Comparison of ENCODE assay signal across 13 cellular contexts in genomic region chr15:77830041-77830440, GRCh38.
A peak's percentile ranks its signal among the peaks of the same experiment; 100 is the strongest.
DNase-seq lines count a peak whose midpoint lies in the region; ATAC-seq and TF ChIP-seq lines count a peak whose summit lies in the region.
"Had no signal": no experiment of that assay in that cellular context is flagged by ENCODE, and none has a peak within 500 bp of the region (broad histone marks: within the 10 kb centered on the region; RNA-seq: fewer than 3 reads in every experiment).

No MANE protein-coding gene starts in this region.

- no peak overlapping the region for H2BK15ac ChIP-seq in mesenchymal stem cell (ENCODE audit: low read depth, poor library complexity, severe bottlenecking)

- WGBS in mammary epithelial cell (ENCODE audit: low coverage, missing lambda C conversion rate): 74% methylated on average over 5 of the region's 5 CpGs
- WGBS in mesenchymal stem cell: 4% methylated on average over 4 of the region's 5 CpGs
- 25 to 30% methylated on average over 5 of the region's 5 CpGs for WGBS in tibial nerve, 2 donors

- TF ChIP-seq POLR2A in tibial nerve (IDR thresholded peaks at IDR 0.05): no peak

- no peaks in the 10 kb centered on the region for H3K36me3 ChIP-seq in mammary epithelial cell (ENCODE audit: insufficient read depth, low read length)
- H3K36me3 ChIP-seq in mesenchymal stem cell (ENCODE audit: control insufficient read depth in 1 of 2, insufficient read depth in 2 of 2, low read depth in 1 of 2, low read length in 2 of 2): no peaks in the 10 kb centered on the region
- no peaks in the 10 kb centered on the region for H3K36me3 ChIP-seq in tibial nerve

- no peaks in the 10 kb centered on the region for H3K4me1 ChIP-seq in mammary epithelial cell (ENCODE audit: insufficient read depth, low read length)
- peaks cover 5% of the 10 kb centered on the region for H3K4me1 ChIP-seq in mesenchymal stem cell (ENCODE audit: control insufficient read depth, insufficient read depth, low read depth, low read length)
- H3K4me1 ChIP-seq in tibial nerve: no peaks in the 10 kb centered on the region

- no peak overlapping the region for H2BK12ac ChIP-seq in mesenchymal stem cell (ENCODE audit: low read length in 2 of 2)

- intact Hi-C loops in mammary epithelial cell (cut with micrococcal nuclease): no loop called here

- H2AK5ac ChIP-seq in mesenchymal stem cell (ENCODE audit: low read length, severe bottlenecking): no peak overlapping the region

- H3K4me2 ChIP-seq in mammary epithelial cell (ENCODE audit: insufficient read depth, low read depth, low read length) (no peak overlapping the region), mesenchymal stem cell (ENCODE audit: low read length, poor library complexity, severe bottlenecking) (no peak overlapping the region)

- H4K20me1 ChIP-seq in mammary epithelial cell (ENCODE audit: insufficient read depth, low read length): no peaks in the 10 kb centered on the region

- H3K14ac ChIP-seq in mesenchymal stem cell (ENCODE audit: low read length in 2 of 2): no peak overlapping the region

- H3K27ac ChIP-seq in mammary epithelial cell (ENCODE audit: insufficient read depth, low read depth, low read length) (no peak overlapping the region), mesenchymal stem cell (ENCODE audit: low read length, poor library complexity, severe bottlenecking) (no peak overlapping the region), tibial nerve (no peak overlapping the region)
- H3K27ac ChIP-seq: skin epidermis had no signal

- no peak overlapping the region for H2BK5ac ChIP-seq in mesenchymal stem cell (ENCODE audit: low read depth, low read length, poor library complexity, severe bottlenecking)

- no peak for TF ChIP-seq EP300 in tibial nerve (IDR thresholded peaks at IDR 0.05)

- no peak overlapping the region for H3K4me3 ChIP-seq in mammary epithelial cell (replicated peaks in 1 of 3; ENCODE audit: insufficient read depth in 1 of 3, low read depth in 2 of 3, low read length in 3 of 3)
- H3K4me3 ChIP-seq in mesenchymal stem cell (ENCODE audit: insufficient read depth in 1 of 2, low read depth in 1 of 2, low read length in 2 of 2): no peak overlapping the region
- no peak overlapping the region for H3K4me3 ChIP-seq in tibial nerve
- H3K4me3 ChIP-seq: skin epidermis had no signal

- H2BK120ac ChIP-seq in mesenchymal stem cell (ENCODE audit: low read depth, low read length): no peak overlapping the region

- H3K4ac ChIP-seq in mesenchymal stem cell (ENCODE audit: low read depth in 1 of 2, low read length in 2 of 2): no peak overlapping the region

- no peaks in the 10 kb centered on the region for H3K27me3 ChIP-seq in mammary epithelial cell (ENCODE audit: insufficient read depth, low read length)
- H3K27me3 ChIP-seq in mesenchymal stem cell (ENCODE audit: control insufficient read depth in 1 of 2, insufficient read depth in 1 of 2, low read length in 2 of 2): peaks cover 43 to 76% of the 10 kb centered on the region in 2 experiments
- H3K27me3 ChIP-seq in tibial nerve: peaks cover 0 to 8% of the 10 kb centered on the region in 2 donors

- CTCF ChIA-PET in mammary epithelial cell (lab: Charles Lee; ENCODE audit: low non-redundant PET): no interaction called here

- H3K9me3 ChIP-seq in mammary epithelial cell (replicated peaks; ENCODE audit: insufficient read depth, low read length): no peaks in the 10 kb centered on the region
- no peaks in the 10 kb centered on the region for H3K9me3 ChIP-seq in mesenchymal stem cell (ENCODE audit: control insufficient read depth, low read length)
- H3K9me3 ChIP-seq in tibial nerve: no peaks in the 10 kb centered on the region

- H3K9ac ChIP-seq in mammary epithelial cell (ENCODE audit: insufficient read depth, low read length): no peak overlapping the region
- H3K9ac ChIP-seq in mesenchymal stem cell (ENCODE audit: low read length): peak overlapping the region; percentile 15

- DNase-seq in Daoy (ENCODE audit: low read depth): peak; percentile 50
- DNase-seq in LoVo (ENCODE audit: low spot score): peak; percentile 24
- peak; percentile 31 for DNase-seq in mammary epithelial cell
- peak; percentile 79 for DNase-seq in mesenchymal stem cell
- DNase-seq in effector CD4-positive, alpha-beta T cell: no peak
- no peak for DNase-seq in tibial nerve (ENCODE audit: low spot score in 2 of 2)
- DNase-seq in activated CD8-positive, alpha-beta memory T cell treated with anti-CD3 and anti-CD28 coated beads, Interleukin-2, amount 50 U/mL, for 4 hours: no peak
- DNase-seq: activated CD4-positive, alpha-beta memory T cell treated with anti-CD3 and anti-CD28 coated beads for 36 hours; activated naive CD8-positive, alpha-beta T cell treated with anti-CD3 and anti-CD28 coated beads for 36 hours; naive B cell; T-cell had no signal

- ATAC-seq in GM18909 (IDR thresholded peaks at IDR 0.05; ENCODE audit: poor library complexity, unreplicated experiment): no peak
- ATAC-seq: T-cell had no signal

- H2AFZ ChIP-seq in mammary epithelial cell (ENCODE audit: low read depth, low read length) (no peak overlapping the region), mesenchymal stem cell (ENCODE audit: low read depth, low read length) (no peak overlapping the region)

- no peak overlapping the region for H4K91ac ChIP-seq in mesenchymal stem cell (ENCODE audit: low read length)

- in situ Hi-C loops in mammary epithelial cell (cut with MboI; ENCODE audit: low sequenced_read_pairs in 2 of 2): no loop called here

- dilution Hi-C loops in mammary epithelial cell (cut with HindIII; ENCODE audit: low sequenced_read_pairs): no loop called here

- no peaks in the 10 kb centered on the region for H3K79me2 ChIP-seq in mammary epithelial cell (ENCODE audit: insufficient read depth, low read length)

- H4K8ac ChIP-seq in mesenchymal stem cell (ENCODE audit: low read length): no peak overlapping the region

- H3K23ac ChIP-seq in mesenchymal stem cell (ENCODE audit: low read length in 2 of 2): no peak overlapping the region

- no peak overlapping the region for H3K18ac ChIP-seq in mesenchymal stem cell (ENCODE audit: low read depth in 1 of 2, low read length in 2 of 2)

- TF ChIP-seq CTCF in mammary epithelial cell (conservative IDR thresholded peaks at IDR 0.05 in 1 of 2, IDR thresholded peaks at IDR 0.05 in 1 of 2; ENCODE audit: extremely low read depth in 1 of 2, insufficient read depth in 1 of 2, low read depth in 1 of 2, low read length in 2 of 2) (no peak), tibial nerve (IDR thresholded peaks at IDR 0.05) (no peak)

- no TSS peak for BruUV-seq in mammary epithelial cell (replicated peaks; lab: Mats Ljungman, UMichigan)

- H3K79me1 ChIP-seq in mesenchymal stem cell (replicated peaks; ENCODE audit: low read length, poor library complexity, severe bottlenecking): no peaks in the 10 kb centered on the region

Comparison
In these comparisons a context has a peak if more than half of its experiments do, and no peak if none do; other contexts are left out.
1. DNase-seq: peak in Daoy (single experiment), LoVo (single experiment), mammary epithelial cell (single experiment) and mesenchymal stem cell (single experiment); none in effector CD4-positive, alpha-beta T cell (single experiment), tibial nerve (0 of 2) and activated CD8-positive, alpha-beta memory T cell treated with anti-CD3 and anti-CD28 coated beads, Interleukin-2, amount 50 U/mL, for 4 hours (single experiment).